In the genomic region with DNA sequence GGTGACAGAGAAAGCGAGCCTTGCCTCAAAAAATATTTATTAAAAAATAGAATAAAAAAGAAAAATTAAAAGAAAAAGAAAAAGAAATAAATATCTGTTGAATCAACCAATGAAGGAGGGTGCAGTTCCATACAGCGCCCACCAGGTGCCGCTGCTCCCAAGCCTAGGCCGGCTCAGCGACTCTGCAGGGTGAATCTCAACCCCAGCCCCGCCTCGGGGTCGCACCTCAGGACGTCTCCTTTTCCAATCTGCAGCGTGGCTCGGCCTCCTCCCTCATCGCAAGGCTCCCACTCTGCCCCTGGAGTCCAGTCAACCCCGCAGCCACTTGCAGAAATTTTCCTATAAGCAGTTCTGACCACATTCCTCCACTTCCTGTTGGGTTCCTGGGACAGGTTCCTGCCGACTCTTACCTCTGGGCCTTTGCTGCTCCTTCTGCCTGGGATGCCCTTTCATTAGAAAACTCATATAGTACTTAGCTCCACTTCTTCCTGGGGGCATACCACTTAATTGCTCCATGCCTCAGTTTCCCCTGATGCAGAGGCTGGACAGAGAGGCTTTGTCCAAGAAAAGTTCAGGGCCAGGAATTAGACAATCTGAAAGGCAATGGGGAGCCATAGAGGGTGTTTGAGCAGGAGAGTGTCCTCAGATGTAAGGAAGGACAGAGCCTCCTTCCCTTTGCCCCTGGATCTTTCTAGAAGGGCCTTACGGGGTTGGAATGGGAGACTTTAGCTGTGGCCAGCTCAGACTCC, we compare ENCODE assay signal across 8 cellular contexts. TPM values are rescaled to one million over a fixed set of nuclear protein-coding genes. Genes with fewer than 3 reads are reported as not detected.
DNase-seq lines count a peak whose midpoint lies in the region; ATAC-seq and TF ChIP-seq lines count a peak whose summit lies in the region.

No MANE protein-coding gene starts in this region.

- WGBS in SK-N-SH (ENCODE audit: low lambda C conversion rate), result 2% methylated on average over 14 of the region's 15 CpGs
- WGBS in sigmoid colon, 2 donors, result 5 to 6% methylated on average over 15 of the region's 15 CpGs

- no peak for ATAC-seq in GM18520 (IDR thresholded peaks at IDR 0.05; ENCODE audit: unreplicated experiment)

- H3K4me3 ChIP-seq in SK-N-SH (ENCODE audit: low read depth in 2 of 2, low read length in 1 of 2), result no peak overlapping the region; a peak in 1 of 4 replicates
- peak overlapping the region in 1 of 4 donors; percentile 10 for H3K4me3 ChIP-seq in sigmoid colon

- peaks cover 0 to 2% of the 10 kb centered on the region in 2 donors for H3K36me3 Mint-ChIP-seq in CD14-positive monocyte
- no peaks in the 10 kb centered on the region for H3K36me3 Mint-ChIP-seq in activated naive CD4-positive, alpha-beta T cell treated with anti-CD3 and anti-CD28 coated beads for 36 hours (ENCODE audit: low read depth)

- no peak for TF ChIP-seq EP300 in SK-N-SH (IDR thresholded peaks at IDR 0.05; ENCODE audit: borderline replicate concordance in 1 of 2, low read depth in 1 of 2, low read length in 1 of 2)
- no peak for TF ChIP-seq EP300 in sigmoid colon (IDR thresholded peaks at IDR 0.05)

- H3K79me2 ChIP-seq in SK-N-SH (ENCODE audit: insufficient read depth), result no peaks in the 10 kb centered on the region

- no peaks in the 10 kb centered on the region for H3F3A ChIP-seq in SK-N-SH (replicated peaks; ENCODE audit: insufficient read depth)

- POLR2A ChIA-PET in SK-N-SH (lab: Yijun Ruan, JAX), result no interaction called here

- peak overlapping the region; percentile 67; the same call in 1 of the 2 replicates for H3K4me2 ChIP-seq in SK-N-SH

- no peaks in the 10 kb centered on the region for H3K36me3 ChIP-seq in SK-N-SH (replicated peaks in 1 of 2; ENCODE audit: control insufficient read depth in 1 of 2, insufficient read depth in 2 of 2, low read length in 1 of 2)
- no peaks in the 10 kb centered on the region for H3K36me3 ChIP-seq in sigmoid colon

- no peaks in the 10 kb centered on the region for H4K20me1 ChIP-seq in SK-N-SH (ENCODE audit: insufficient read depth)

- H3K9me3 ChIP-seq in SK-N-SH (no peaks in the 10 kb centered on the region), sigmoid colon (no peaks in the 10 kb centered on the region)

- TF ChIP-seq CTCF in CD14-positive monocyte (IDR thresholded peaks at IDR 0.05), result peak; percentile 99
- peak; percentile 80 for TF ChIP-seq CTCF in SK-N-SH (IDR thresholded peaks at IDR 0.05)
- peak; percentile 43 to 99 (median 92) for TF ChIP-seq CTCF in sigmoid colon (IDR thresholded peaks at IDR 0.05)

- no peak overlapping the region for H3K27ac ChIP-seq in SK-N-SH (ENCODE audit: low read depth in 2 of 2, low read length in 1 of 2)
- no peak overlapping the region for H3K27ac ChIP-seq in sigmoid colon

- DNase-seq in CD14-positive monocyte (ENCODE audit: low spot score) (peak; percentile 56), HPDE6-E6E7 (ENCODE audit: extremely low spot score) (peak; percentile 20), SK-N-SH (peak; percentile 81), cardiac septum (ENCODE audit: low spot score) (peak; percentile 83), sigmoid colon (peak; percentile 72), NCI-H524 treated with DMSO at 0.1 percent for 48 hours (lab: John Stamatoyannopoulos, UW) (no peak)
- peak; percentile 71 for DNase-seq in activated naive CD4-positive, alpha-beta T cell treated with anti-CD3 and anti-CD28 coated beads for 36 hours

- no peak overlapping the region for H3K9ac ChIP-seq in SK-N-SH

- intact Hi-C loops in CD14-positive monocyte (cut with micrococcal nuclease), result loop anchor here (1.0 to 5.0 kb wide), 3 partner anchors 37 to 40 kb away; no protein-coding TSS in a partner anchor
- intact Hi-C loops in activated naive CD4-positive, alpha-beta T cell treated with anti-CD3 and anti-CD28 coated beads for 36 hours (cut with micrococcal nuclease), result loop anchor here (1.0 to 2.0 kb wide), 2 partner anchors 40 to 426 kb away; no protein-coding TSS in a partner anchor
- intact Hi-C loops in cardiac septum (cut with DNase I), result no loop called here
- intact Hi-C loops in sigmoid colon (cut with DNase I), result loop anchor here (1.0 kb wide), 1 partner anchor 426 kb away; no protein-coding TSS in a partner anchor

- CTCF ChIA-PET in SK-N-SH (lab: Yijun Ruan, JAX), result interaction anchor here (0.6 to 4.2 kb wide), 29 partner anchors 9 to 887 kb away, joined by 3 to 24 read pairs (median 3); partner anchors contain the start of gene ACTL9
- CTCF ChIA-PET in activated naive CD4-positive, alpha-beta T cell treated with anti-CD3 and anti-CD28 coated beads for 36 hours (lab: Charles Lee), result interaction anchor here (0.6 to 5.8 kb wide), 20 partner anchors 9 to 528 kb away, joined by 3 to 75 read pairs (median 4); partner anchors contain the start of genes ACTL9 and MUC16

- no peak for TF ChIP-seq POLR2A in sigmoid colon (IDR thresholded peaks at IDR 0.05)

- H3K27me3 ChIP-seq in SK-N-SH (ENCODE audit: insufficient read depth) (peaks cover 82% of the 10 kb centered on the region), sigmoid colon (peaks cover 0 to 11% (median 3%) of the 10 kb centered on the region in 3 donors)

- H3K4me1 Mint-ChIP-seq in CD14-positive monocyte, result peaks cover 34% of the 10 kb centered on the region
- H3K4me1 Mint-ChIP-seq in activated naive CD4-positive, alpha-beta T cell treated with anti-CD3 and anti-CD28 coated beads for 36 hours (ENCODE audit: low read depth), result peaks cover 13% of the 10 kb centered on the region

- H3K27me3 Mint-ChIP-seq in CD14-positive monocyte (ENCODE audit: low read depth in 3 of 3), result peaks cover 5 to 17% (median 10%) of the 10 kb centered on the region in 3 donors
- no peaks in the 10 kb centered on the region for H3K27me3 Mint-ChIP-seq in activated naive CD4-positive, alpha-beta T cell treated with anti-CD3 and anti-CD28 coated beads for 36 hours (ENCODE audit: low read depth)

- H3K9me3 Mint-ChIP-seq in CD14-positive monocyte, result peaks cover 0 to 1% (median 0%) of the 10 kb centered on the region in 7 donors
- no peaks in the 10 kb centered on the region for H3K9me3 Mint-ChIP-seq in activated naive CD4-positive, alpha-beta T cell treated with anti-CD3 and anti-CD28 coated beads for 36 hours

- H3K4me1 ChIP-seq in SK-N-SH (ENCODE audit: control insufficient read depth in 1 of 2, insufficient read depth in 2 of 2, low read depth in 1 of 2, low read length in 1 of 2) (no peaks in the 10 kb centered on the region; a peak in 1 of 4 replicates), sigmoid colon (peaks cover 0 to 4% (median 2%) of the 10 kb centered on the region in 4 donors)

- peak overlapping the region in 1 of 7 donors; percentile 18 for H3K27ac Mint-ChIP-seq in CD14-positive monocyte
- no peak overlapping the region for H3K27ac Mint-ChIP-seq in activated naive CD4-positive, alpha-beta T cell treated with anti-CD3 and anti-CD28 coated beads for 36 hours

- no peaks in the 10 kb centered on the region for H3K9me2 ChIP-seq in SK-N-SH

- peak overlapping the region; percentile 70 to 88 for H3K4me3 Mint-ChIP-seq in CD14-positive monocyte
- H3K4me3 Mint-ChIP-seq in activated naive CD4-positive, alpha-beta T cell treated with anti-CD3 and anti-CD28 coated beads for 36 hours, result no peak overlapping the region

- peak; percentile 83 for TF ChIP-seq RAD21 in SK-N-SH (IDR thresholded peaks at IDR 0.05; ENCODE audit: low read length)

- H2AFZ ChIP-seq in SK-N-SH (ENCODE audit: low read depth), result no peak overlapping the region

TF ChIP-seq in SK-N-SH, 30 proteins besides CTCF, POLR2A, EP300 and RAD21:
- peak; percentile 65 for TF ChIP-seq SMC3 (IDR thresholded peaks at IDR 0.05; ENCODE audit: low read depth, low read length)
- TF ChIP-seq TAF1 (IDR thresholded peaks at IDR 0.05; ENCODE audit: borderline replicate concordance, low read depth, low read length), result no peak
- no peak for TF ChIP-seq FOXM1 (IDR thresholded peaks at IDR 0.05; ENCODE audit: low read depth)
- TF ChIP-seq YY1 (IDR thresholded peaks at IDR 0.05; ENCODE audit: low read depth), result no peak
- no peak for TF ChIP-seq FOXJ3 (CRISPR knock-in tag; IDR thresholded peaks at IDR 0.05)
- no peak for TF ChIP-seq TEAD4 (IDR thresholded peaks at IDR 0.05; ENCODE audit: borderline replicate concordance, insufficient read depth)

RNA-seq across cellular contexts. Expression of gene NFILZ, which starts 24.3 kb away (rescaled TPM):
- polyA plus RNA-seq in CD14-positive monocyte (not detected), SK-N-SH (2012; rRNA removed) (not detected in 2 replicates), sigmoid colon (not detected)
- not detected in 2 replicates for polyA plus RNA-seq in SK-N-SH (2012; cell fraction: cytosol; rRNA removed)
- polyA plus RNA-seq in SK-N-SH (2012; cell fraction: nucleus; rRNA removed), result not detected in 2 replicates
- total RNA-seq in activated naive CD4-positive, alpha-beta T cell treated with anti-CD3 and anti-CD28 coated beads for 36 hours, result not detected
- total RNA-seq in cardiac septum (not detected), sigmoid colon (not detected)

RNA-seq across cellular contexts. Expression of gene ACTL9, which starts 43.8 kb away (rescaled TPM):
- not detected for polyA plus RNA-seq in CD14-positive monocyte
- polyA plus RNA-seq in SK-N-SH (2012; rRNA removed), result not detected in 2 replicates
- polyA plus RNA-seq in SK-N-SH (2012; cell fraction: cytosol; rRNA removed), result not detected in 2 replicates
- polyA plus RNA-seq in SK-N-SH (2012; cell fraction: nucleus; rRNA removed), result not detected in 2 replicates
- not detected for total RNA-seq in activated naive CD4-positive, alpha-beta T cell treated with anti-CD3 and anti-CD28 coated beads for 36 hours
- total RNA-seq in cardiac septum, result not detected
- not detected for total RNA-seq in sigmoid colon
- polyA plus RNA-seq in sigmoid colon, result not detected

RNA-seq across cellular contexts. Expression of gene ADAMTS10, which starts 44.2 kb away (rescaled TPM):
- polyA plus RNA-seq in CD14-positive monocyte (not detected), SK-N-SH (2012; rRNA removed) (3.6 and 5.9 TPM in 2 replicates), sigmoid colon (10 to 100 TPM in 1 of 3 donors, 1 to 10 TPM in 1, not detected in 1; 1.2 to 13.7 TPM)
- 0.84 and 1.7 TPM in 2 replicates for polyA plus RNA-seq in SK-N-SH (2012; cell fraction: cytosol; rRNA removed)
- polyA plus RNA-seq in SK-N-SH (2012; cell fraction: nucleus; rRNA removed), result 43.3 and 50.0 TPM in 2 replicates
- 1 to 10 TPM; 3.3 to 3.5 TPM for total RNA-seq in activated naive CD4-positive, alpha-beta T cell treated with anti-CD3 and anti-CD28 coated beads for 36 hours
- total RNA-seq in cardiac septum (15.0 TPM), sigmoid colon (10 to 100 TPM; 20.3 to 90.6 (median 27.2) TPM)
